In the genomic region with DNA sequence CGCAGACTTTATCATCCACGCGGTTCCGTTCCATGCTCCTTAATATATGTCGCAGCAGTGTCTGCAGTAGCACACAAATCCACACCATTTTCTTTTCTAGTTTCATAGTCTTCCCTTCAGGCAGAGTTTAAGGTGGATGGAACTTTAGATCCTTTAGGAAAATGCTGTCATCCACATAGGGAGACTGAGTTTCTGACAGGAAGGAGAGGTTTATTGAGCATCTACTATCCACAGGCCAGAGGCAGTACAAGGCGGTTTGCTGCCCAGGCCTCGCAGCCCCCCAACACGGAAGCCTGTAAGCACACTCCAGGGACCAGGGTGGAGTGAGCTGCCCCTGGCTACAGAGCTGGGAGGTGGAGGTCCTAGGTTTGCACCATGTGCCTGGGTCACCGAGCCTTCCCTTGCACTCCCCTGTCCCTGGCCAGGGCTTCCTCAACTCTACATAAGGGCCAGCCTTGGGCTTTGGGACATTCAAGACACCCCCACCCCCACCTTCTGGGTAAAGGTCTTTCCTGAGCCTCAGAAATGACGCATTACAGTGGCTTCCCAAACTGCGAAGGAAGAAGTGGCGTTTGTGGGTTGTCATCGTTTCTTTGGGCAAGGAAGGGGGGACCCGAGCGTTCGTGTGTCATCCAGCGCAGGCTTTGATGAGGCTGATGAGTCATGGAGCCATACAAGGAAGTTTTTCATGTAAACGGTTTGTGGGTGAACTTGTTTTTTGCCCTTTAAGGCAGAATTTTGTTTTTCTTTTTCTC, we compare ENCODE assay signal across 8 cellular contexts.
DNase-seq lines count a peak whose midpoint lies in the region; ATAC-seq and TF ChIP-seq lines count a peak whose summit lies in the region.

No MANE protein-coding gene starts in this region.

- POLR2A ChIA-PET in CD4-positive, alpha-beta memory T cell (lab: Charles Lee; ENCODE audit: partially characterized antibody), result interaction anchor here (2.0 to 3.6 kb wide), 3 partner anchors 16 to 86 kb away, joined by 7 to 19 read pairs (median 7); no protein-coding TSS in a partner anchor

- peaks cover 18 to 43% (median 36%) of the 10 kb centered on the region in 4 donors for H3K4me1 Mint-ChIP-seq in CD4-positive, alpha-beta memory T cell

- ATAC-seq in left lung (peak; percentile 69), GM18520 (IDR thresholded peaks at IDR 0.05; ENCODE audit: unreplicated experiment) (no peak)

- no peaks in the 10 kb centered on the region for H3K9me3 ChIP-seq in CD4-positive, alpha-beta memory T cell (ENCODE audit: control insufficient read depth in 1 of 2, low read length in 2 of 2)
- no peaks in the 10 kb centered on the region for H3K9me3 ChIP-seq in left lung

- DNase-seq in CD4-positive, alpha-beta memory T cell, result peak; percentile 75 to 93 (median 80)
- DNase-seq in SIG-M5 (lab: John Stamatoyannopoulos, UW) (peak; percentile 8), left lung (peak; percentile 75 to 81), NCI-H2029 (lab: John Stamatoyannopoulos, UW) (no peak), globus pallidus (ENCODE audit: low spot score) (no peak)
- peak; percentile 87 for DNase-seq in activated effector memory CD4-positive, alpha-beta T cell treated with anti-CD3 and anti-CD28 coated beads, Interleukin-2, amount 50 U/mL, for 16 hours
- DNase-seq in stimulated activated CD8-positive, alpha-beta memory T cell treated with anti-CD3 and anti-CD28 coated beads, Interleukin-4, amount 100 ng/mL, for 48 hours, result peak; percentile 83

- H3K4me3 Mint-ChIP-seq in CD4-positive, alpha-beta memory T cell, result peak overlapping the region; percentile 38 to 83 (median 67)

- CTCF ChIA-PET in CD4-positive, alpha-beta memory T cell (lab: Charles Lee; ENCODE audit: partially characterized antibody), result interaction anchor here (1.1 to 5.4 kb wide), 6 partner anchors 10 to 319 kb away, joined by 3 to 26 read pairs (median 5); no protein-coding TSS in a partner anchor

- peak overlapping the region; percentile 60 for H3K27ac ChIP-seq in CD4-positive, alpha-beta memory T cell (ENCODE audit: low read depth, low read length)
- peak overlapping the region in 1 of 2 donors; percentile 72 for H3K27ac ChIP-seq in left lung

- H3K27me3 ChIP-seq in CD4-positive, alpha-beta memory T cell (ENCODE audit: insufficient read depth, low read length), result no peaks in the 10 kb centered on the region
- H3K27me3 ChIP-seq in left lung, result no peaks in the 10 kb centered on the region

- H3K9me3 Mint-ChIP-seq in CD4-positive, alpha-beta memory T cell, result no peaks in the 10 kb centered on the region

- peaks cover 0 to 4% of the 10 kb centered on the region in 2 donors for H3K36me3 Mint-ChIP-seq in CD4-positive, alpha-beta memory T cell

- no peaks in the 10 kb centered on the region for H3K36me3 ChIP-seq in CD4-positive, alpha-beta memory T cell (ENCODE audit: insufficient read depth, low read length)
- no peaks in the 10 kb centered on the region for H3K36me3 ChIP-seq in left lung

- intact Hi-C loops in CD4-positive, alpha-beta memory T cell (cut with micrococcal nuclease), result loop anchor here (2.0 kb wide), 1 partner anchor 90 kb away; no protein-coding TSS in a partner anchor
- intact Hi-C loops in left lung (cut with DNase I), result no loop called here

- H3K27ac Mint-ChIP-seq in CD4-positive, alpha-beta memory T cell, result peak overlapping the region; percentile 93 to 97 (median 95)

- peaks cover 36% of the 10 kb centered on the region for H3K4me1 ChIP-seq in CD4-positive, alpha-beta memory T cell (ENCODE audit: insufficient read depth, low read length)
- peaks cover 0 to 67% of the 10 kb centered on the region in 2 donors for H3K4me1 ChIP-seq in left lung

- no peak for TF ChIP-seq CTCF in left lung (IDR thresholded peaks at IDR 0.05)

- H3K27me3 Mint-ChIP-seq in CD4-positive, alpha-beta memory T cell, result no peaks in the 10 kb centered on the region

- H3K4me3 ChIP-seq in CD4-positive, alpha-beta memory T cell (ENCODE audit: low read length in 2 of 2), result peak overlapping the region in 1 of 2 donors; percentile 21
- H3K4me3 ChIP-seq in left lung, result no peak overlapping the region

Comparison
In these comparisons a context has a peak if more than half of its experiments do, and no peak if none do; other contexts are left out.
1. DNase-seq: peak in CD4-positive, alpha-beta memory T cell (5 of 5), SIG-M5 (single experiment), activated effector memory CD4-positive, alpha-beta T cell treated with anti-CD3 and anti-CD28 coated beads, Interleukin-2, amount 50 U/mL, for 16 hours (single experiment), left lung (2 of 2) and stimulated activated CD8-positive, alpha-beta memory T cell treated with anti-CD3 and anti-CD28 coated beads, Interleukin-4, amount 100 ng/mL, for 48 hours (single experiment); none in NCI-H2029 (single experiment) and globus pallidus (single experiment).